Comparison of ENCODE assay signal across 8 cellular contexts in genomic region chr18:48676756-48677368, GRCh38.
A peak's percentile ranks its signal among the peaks of the same experiment; 100 is the strongest.
DNase-seq lines count a peak whose midpoint lies in the region; ATAC-seq, FAIRE-seq and TF ChIP-seq lines count a peak whose summit lies in the region.

No MANE protein-coding gene starts in this region.

- H3K4me3 Mint-ChIP-seq in type B pancreatic cell = no peak overlapping the region

- no peaks in the 10 kb centered on the region for H3K36me3 Mint-ChIP-seq in type B pancreatic cell

- H3K27me3 ChIP-seq in gastroesophageal sphincter (no peaks in the 10 kb centered on the region), pancreas (no peaks in the 10 kb centered on the region)

- no peak overlapping the region for H3K27ac Mint-ChIP-seq in type B pancreatic cell

- intact Hi-C loops in pancreas (cut with DNase I) = loop anchor here in 1 of 3 donors (10.0 kb wide), 1 partner anchor 558 kb away; no protein-coding TSS in a partner anchor

- H3K4me1 Mint-ChIP-seq in type B pancreatic cell (ENCODE audit: unreplicated experiment) = peaks cover 14% of the 10 kb centered on the region

- ATAC-seq in HG03439 (IDR thresholded peaks at IDR 0.05; ENCODE audit: unreplicated experiment) = peak; percentile 47
- peak; percentile 35 for ATAC-seq in gastroesophageal sphincter
- peak in 3 of 4 donors; percentile 48 to 55 (median 51) for ATAC-seq in pancreas

- no peak for TF ChIP-seq POLR2A in gastroesophageal sphincter (IDR thresholded peaks at IDR 0.05)

- 47% methylated on average over 12 of the region's 17 CpGs; no CpG with 5 or more reads in 1 of the 2 donors for WGBS in gastroesophageal sphincter (ENCODE audit: low coverage in 1 of 2), 2 donors
- WGBS in pancreas, 2 donors = 44 to 54% methylated on average over 17 of the region's 17 CpGs

- H3K36me3 ChIP-seq in gastroesophageal sphincter = peaks cover 0 to 21% of the 10 kb centered on the region in 2 donors
- no peaks in the 10 kb centered on the region for H3K36me3 ChIP-seq in pancreas

- H3K9me3 Mint-ChIP-seq in type B pancreatic cell = no peaks in the 10 kb centered on the region

- no peaks in the 10 kb centered on the region for H3K9me3 ChIP-seq in gastroesophageal sphincter
- H3K9me3 ChIP-seq in pancreas = no peaks in the 10 kb centered on the region

- H3K27ac ChIP-seq in gastroesophageal sphincter = peak overlapping the region in 1 of 4 donors; percentile 15
- H3K27ac ChIP-seq in pancreas = no peak overlapping the region

- FAIRE-seq in RCC 7860 (lab: Jason Lieb, UNC) (no peak), pancreas (lab: Jason Lieb, UNC) (no peak)

- H3K4me3 ChIP-seq in GM12864 (ENCODE audit: low read depth, low read length) (no peak overlapping the region), gastroesophageal sphincter (no peak overlapping the region), pancreas (no peak overlapping the region)

- TF ChIP-seq CTCF in GM12864 (IDR thresholded peaks at IDR 0.05; ENCODE audit: low read depth, low read length, missing control alignments) = peak; percentile 76
- peak; percentile 77 to 91 (median 84) for TF ChIP-seq CTCF in gastroesophageal sphincter (IDR thresholded peaks at IDR 0.05)
- peak; percentile 36 to 67 (median 60) for TF ChIP-seq CTCF in pancreas (IDR thresholded peaks at IDR 0.05)
- TF ChIP-seq CTCF in type B pancreatic cell (conservative IDR thresholded peaks at IDR 0.05) = peak; percentile 95

- no peaks in the 10 kb centered on the region for H3K27me3 Mint-ChIP-seq in type B pancreatic cell

- DNase-seq in GM12864 (ENCODE audit: low read depth) (no peak), RCC 7860 (ENCODE audit: low spot score) (peak; percentile 21), activated gamma-delta T cell treated with Interleukin-2 at 50 U/mL for 16 hours (peak; percentile 55), pancreas (peak; percentile 30 to 86 (median 64)), type B pancreatic cell (ENCODE audit: extremely low spot score, unreplicated experiment) (no peak), GOT3 (lab: John Stamatoyannopoulos, UW) (no peak)

- H3K4me1 ChIP-seq in gastroesophageal sphincter = peaks cover 0 to 72% (median 11%) of the 10 kb centered on the region in 3 donors
- H3K4me1 ChIP-seq in pancreas = no peaks in the 10 kb centered on the region

- no peak for TF ChIP-seq EP300 in gastroesophageal sphincter (IDR thresholded peaks at IDR 0.05)

Comparison
In these comparisons a context has a peak if more than half of its experiments do, and no peak if none do; other contexts are left out.
1. DNase-seq: peak in RCC 7860 (single experiment), activated gamma-delta T cell treated with Interleukin-2 at 50 U/mL for 16 hours (single experiment) and pancreas (6 of 6); none in GM12864 (single experiment), type B pancreatic cell (single experiment) and GOT3 (single experiment).
2. Peak in every context shown above with its lines, with median percentiles within 50 percentile points of each other: CTCF ChIP-seq and ATAC-seq.